14 cellular contexts compared by ENCODE assay signal in the genomic region with DNA sequence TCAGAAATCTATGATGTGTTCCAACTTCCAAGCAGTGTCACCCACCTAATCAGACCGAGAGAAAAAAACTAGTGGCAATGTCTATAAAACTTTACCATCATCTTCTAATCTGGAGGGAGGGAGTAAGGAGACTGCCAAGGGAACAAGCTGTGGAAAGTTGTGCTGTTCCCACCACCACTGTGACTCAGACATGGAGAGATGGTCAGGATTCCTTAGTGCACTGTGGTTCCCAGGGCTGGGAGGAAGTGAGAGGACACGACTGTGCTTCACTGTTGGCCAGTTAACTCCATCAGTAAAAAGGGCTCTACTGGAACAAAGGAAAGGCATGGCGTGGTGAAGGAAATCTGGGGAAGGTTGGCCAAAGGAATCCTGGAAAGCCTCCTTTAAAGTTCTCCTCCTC. TPM values are rescaled to one million over a fixed set of nuclear protein-coding genes. Genes with fewer than 3 reads are reported as not detected.
A peak's percentile ranks its signal among the peaks of the same experiment; 100 is the strongest.
DNase-seq lines count a peak whose midpoint lies in the region; ATAC-seq and TF ChIP-seq lines count a peak whose summit lies in the region.
"Had no signal": no experiment of that assay in that cellular context is flagged by ENCODE, and none has a peak within 500 bp of the region (broad histone marks: within the 10 kb centered on the region; RNA-seq: fewer than 3 reads in every experiment).

No MANE protein-coding gene starts in this region.

- TF ChIP-seq CTCF in fibroblast of mammary gland (conservative IDR thresholded peaks at IDR 0.05; ENCODE audit: control insufficient read depth, insufficient read depth, low read depth, low read length), result no peak
- TF ChIP-seq CTCF in GM13976 (IDR thresholded peaks at IDR 0.05; ENCODE audit: borderline replicate concordance, control extremely low read depth, extremely low read depth, insufficient read depth, missing control alignments), result no peak

- in situ Hi-C loops in GM13976 (cut with MboI; ENCODE audit: low sequenced_read_pairs, unreplicated experiment), result loop anchor here (25.0 kb wide), 2 partner anchors 271 to 496 kb away; no protein-coding TSS in a partner anchor

- peak; percentile 88 for DNase-seq in GM04503 (ENCODE audit: low read depth)
- peak; percentile 28 for DNase-seq in RKO (ENCODE audit: low spot score)
- peak; percentile 95 for DNase-seq in fibroblast of mammary gland (ENCODE audit: low read depth)
- DNase-seq in pulmonary artery endothelial cell (ENCODE audit: low read depth, low spot score), result peak; percentile 66
- no peak for DNase-seq in NCI-H82 treated with DMSO at 0.1 percent for 48 hours (lab: John Stamatoyannopoulos, UW; ENCODE audit: unreplicated experiment)
- DNase-seq in germinal center (ENCODE audit: low spot score), result no peak
- no peak for DNase-seq in GM13976 (ENCODE audit: low spot score)
- DNase-seq: activated naive CD4-positive, alpha-beta T cell treated with anti-CD3 and anti-CD28 coated beads, Interleukin-2, amount 50 U/mL, for 16 hours; cortex of kidney; glutamatergic neuron; MV-4-11; RPMI8226 had no signal

- H3K4me3 ChIP-seq in fibroblast of mammary gland (ENCODE audit: control insufficient read depth, low read depth, low read length), result no peak overlapping the region
- H3K4me3 ChIP-seq: lung had no signal

- ATAC-seq in HG02884 (IDR thresholded peaks at IDR 0.05; ENCODE audit: unreplicated experiment), result no peak

RNA-seq across cellular contexts. Expression of gene TICAM2, which starts 18.8 kb away (rescaled TPM):
- 1.1 and 2.1 TPM in 2 replicates for total RNA-seq in pulmonary artery endothelial cell

RNA-seq across cellular contexts. Expression of gene FEM1C, which starts 38.9 kb away (rescaled TPM):
- total RNA-seq in pulmonary artery endothelial cell, result 20.1 and 26.8 TPM in 2 replicates

RNA-seq across cellular contexts. Expression of gene TMED7, which starts 42.4 kb away (rescaled TPM):
- 109 and 250 TPM in 2 replicates for total RNA-seq in pulmonary artery endothelial cell

Comparison
In these comparisons a context has a peak if more than half of its experiments do, and no peak if none do; other contexts are left out.
1. DNase-seq: peak in GM04503 (single experiment), RKO (single experiment), fibroblast of mammary gland (single experiment) and pulmonary artery endothelial cell (single experiment); none in NCI-H82 treated with DMSO at 0.1 percent for 48 hours (single experiment), germinal center (single experiment) and GM13976 (single experiment).